Comparison of ENCODE assay signal across 6 cellular contexts in the genomic region with DNA sequence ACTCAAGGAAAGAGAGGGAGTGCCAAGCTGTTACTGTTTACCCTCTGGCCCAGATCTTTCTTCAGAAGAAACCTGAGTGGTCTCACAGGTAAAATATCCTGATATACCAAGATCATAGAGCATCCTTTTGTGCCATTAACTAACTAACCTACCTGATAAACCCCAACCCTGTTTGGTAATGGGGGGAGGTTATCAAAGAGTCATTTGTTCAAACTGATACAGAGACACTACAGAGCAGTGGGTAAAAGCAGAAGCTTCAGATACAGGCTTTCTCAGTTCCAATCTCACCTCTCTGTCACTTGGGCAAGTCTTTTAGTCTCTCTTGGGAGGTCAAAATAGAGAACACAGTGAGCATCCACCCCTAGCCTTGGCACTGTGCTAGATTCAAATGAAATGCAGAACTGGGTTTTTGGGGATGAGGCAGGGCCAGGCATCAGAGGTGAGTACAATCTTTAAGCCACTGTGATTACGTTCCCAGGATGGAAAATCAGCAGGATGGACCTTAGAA. TPM values are rescaled to one million over a fixed set of nuclear protein-coding genes. Genes with fewer than 3 reads are reported as not detected.
"Had no signal": no experiment of that assay in that cellular context is flagged by ENCODE, and none has a peak within 500 bp of the region (broad histone marks: within the 10 kb centered on the region; RNA-seq: fewer than 3 reads in every experiment).

A gene (plus strand): TSS at position 51 of the 508 bp plus-strand sequence. CDS start 1,216 bp downstream, outside the sequence.

RNA-seq across cellular contexts. Expression of the gene that starts here (rescaled TPM):
- total RNA-seq: GM23248, GM23338, H4, H7, H9, HFFc6 had no signal
- polyA plus RNA-seq: GM23248, GM23338 had no signal
